Comparison of ENCODE assay signal across 29 cellular contexts in the genomic region with DNA sequence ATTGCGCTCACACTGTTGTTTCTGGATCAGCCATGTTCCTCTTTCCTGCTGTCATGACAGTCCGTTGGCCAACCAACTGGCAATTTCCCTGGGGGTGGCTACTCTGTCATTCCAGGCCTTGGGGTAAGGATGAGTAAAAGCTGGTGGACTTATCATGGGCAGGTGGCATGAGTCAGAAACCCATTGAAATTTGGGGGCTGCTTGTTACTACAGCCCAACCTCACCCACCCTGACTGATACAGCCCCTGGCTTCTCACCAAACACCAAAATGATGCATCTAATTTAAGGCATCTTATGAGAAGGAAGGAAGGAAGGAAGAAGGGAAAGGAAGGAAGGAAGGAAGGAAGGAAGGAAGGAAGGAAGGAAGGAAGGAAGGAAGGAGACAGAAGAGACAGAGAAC. TPM values are rescaled to one million over a fixed set of nuclear protein-coding genes. Genes with fewer than 3 reads are reported as not detected.
DNase-seq lines count a peak whose midpoint lies in the region; ATAC-seq, FAIRE-seq and TF ChIP-seq lines count a peak whose summit lies in the region.
"Had no signal": no experiment of that assay in that cellular context is flagged by ENCODE, and none has a peak within 500 bp of the region (broad histone marks: within the 10 kb centered on the region; RNA-seq: fewer than 3 reads in every experiment).

No MANE protein-coding gene starts in this region.

- no peaks in the 10 kb centered on the region; a peak in 1 of 7 replicates for H3K36me3 Mint-ChIP-seq in H9 (ENCODE audit: insufficient read depth in 1 of 3, low read depth in 3 of 3)
- H3K36me3 Mint-ChIP-seq: CD14-positive monocyte; CD4-positive, CD25-positive, alpha-beta regulatory T cell had no signal

- H3K23me2 ChIP-seq in H9 (ENCODE audit: insufficient read length, low read depth, low read length, poor library complexity, severe bottlenecking): no peaks in the 10 kb centered on the region

- POLR2A ChIA-PET in HEK293 (lab: Yijun Ruan, JAX): no interaction called here

- WGBS in H9 (ENCODE audit: extremely low coverage, insufficient read length, low lambda C conversion rate): no CpG with 5 or more reads among the region's 2 CpGs

- no peaks in the 10 kb centered on the region for H3K9me3 ChIP-seq in H9 (ENCODE audit: control insufficient read depth, low read depth, low read length)
- no peaks in the 10 kb centered on the region for H3K9me3 ChIP-seq in HEK293 (ENCODE audit: control insufficient read depth, insufficient read depth, low read depth, low read length)
- H3K9me3 ChIP-seq: BE2C had no signal

- H3K79me2 ChIP-seq in H9 (ENCODE audit: insufficient read depth, low read length): no peaks in the 10 kb centered on the region

- no peaks in the 10 kb centered on the region for H3K79me1 ChIP-seq in H9 (ENCODE audit: insufficient read depth, low read depth, low read length, poor library complexity, severe bottlenecking)

- H3K9ac ChIP-seq in H9 (ENCODE audit: extremely low read depth, insufficient read length, low read length): no peak overlapping the region
- H3K9ac ChIP-seq: BLaER1 had no signal

- no peak overlapping the region for H2BK12ac ChIP-seq in H9 (ENCODE audit: insufficient read length, low read depth, low read length)

- no peak overlapping the region for H2BK5ac ChIP-seq in H9 (ENCODE audit: insufficient read length, low read length)

- no peak overlapping the region for H2AK5ac ChIP-seq in H9 (ENCODE audit: insufficient read length, low read length)

- H3K4me2 ChIP-seq in H9 (ENCODE audit: insufficient read depth, insufficient read length, low read length): no peak overlapping the region
- H3K4me2 ChIP-seq: BLaER1 had no signal

- no peaks in the 10 kb centered on the region for H3K36me3 ChIP-seq in HEK293 (ENCODE audit: control insufficient read depth in 2 of 2, insufficient read depth in 1 of 2, low read length in 2 of 2)
- H3K36me3 ChIP-seq: BE2C, BLaER1 had no signal

- ATAC-seq in HG03039 (IDR thresholded peaks at IDR 0.05; ENCODE audit: unreplicated experiment): no peak
- no peak for ATAC-seq in GM19452 (IDR thresholded peaks at IDR 0.05; ENCODE audit: unreplicated experiment)
- ATAC-seq: GM12878 had no signal

- H3K4me1 ChIP-seq in H9 (ENCODE audit: insufficient read depth, low read length) (no peaks in the 10 kb centered on the region), HEK293 (ENCODE audit: control insufficient read depth, insufficient read depth, low read length) (no peaks in the 10 kb centered on the region)
- H3K4me1 ChIP-seq: BE2C had no signal

- peaks cover 2% of the 10 kb centered on the region in 2 experiments; a peak in 2 of 4 replicates for H3K4me1 Mint-ChIP-seq in H9
- H3K4me1 Mint-ChIP-seq: CD14-positive monocyte; CD4-positive, alpha-beta memory T cell; CD4-positive, CD25-positive, alpha-beta regulatory T cell; CD8-positive, alpha-beta memory T cell had no signal

- no peaks in the 10 kb centered on the region for H3K27me3 ChIP-seq in H9 (ENCODE audit: insufficient read depth, low read length)
- H3K27me3 ChIP-seq: BLaER1 had no signal

- H4K8ac ChIP-seq in H9 (replicated peaks; ENCODE audit: insufficient read length, low read depth, low read length): no peak overlapping the region

- no peak overlapping the region for H3T11ph ChIP-seq in H9 (ENCODE audit: low read length)

- H3K27me3 Mint-ChIP-seq in H9 (ENCODE audit: low read depth): peaks cover 83% of the 10 kb centered on the region

- CTCF ChIA-PET in HEK293 (lab: Yijun Ruan, JAX): interaction anchor here (0.6 to 2.9 kb wide), 3 partner anchors 10 to 101 kb away, joined by 3 to 9 read pairs (median 6); no protein-coding TSS in a partner anchor

- H4K91ac ChIP-seq in H9 (ENCODE audit: insufficient read length, low read depth, low read length): no peak overlapping the region

- H4K5ac ChIP-seq in H9 (ENCODE audit: insufficient read length, low read depth, low read length): no peak overlapping the region

- H2BK20ac ChIP-seq in H9 (ENCODE audit: low read depth, low read length, poor library complexity, severe bottlenecking): no peak overlapping the region

- peaks cover 15% of the 10 kb centered on the region in 2 experiments; a peak in 4 of 5 replicates for H3K9me3 Mint-ChIP-seq in H9

- no peak overlapping the region for H2BK15ac ChIP-seq in H9 (ENCODE audit: low read depth, low read length)

- TF ChIP-seq CTCF in H9 (conservative IDR thresholded peaks at IDR 0.05): no peak
- TF ChIP-seq CTCF in HEK293 (tag by site-specific recombination; IDR thresholded peaks at IDR 0.05): no peak

- no peak overlapping the region for H3K56ac ChIP-seq in H9 (ENCODE audit: insufficient read length, low read depth, low read length)

- H3K4ac ChIP-seq in H9 (ENCODE audit: low read depth, low read length): no peak overlapping the region

- peak; percentile 48 for FAIRE-seq in urothelium cell line (lab: Jason Lieb, UNC)
- FAIRE-seq: A204.1, GM12878, GM12892, GM18507 had no signal

- no peak overlapping the region for H3K14ac ChIP-seq in H9 (ENCODE audit: insufficient read depth, low read length)

- no peak overlapping the region for H3K4me3 Mint-ChIP-seq in H9
- H3K4me3 Mint-ChIP-seq: CD14-positive monocyte; CD4-positive, alpha-beta memory T cell; CD4-positive, CD25-positive, alpha-beta regulatory T cell; CD8-positive, alpha-beta memory T cell had no signal

- H3K23ac ChIP-seq in H9 (ENCODE audit: insufficient read length, low read depth, low read length): no peak overlapping the region

- H3K27ac ChIP-seq in H9 (ENCODE audit: insufficient read length, low read depth, low read length) (no peak overlapping the region), HEK293 (ENCODE audit: extremely low read depth, low read depth, low read length) (no peak overlapping the region)
- H3K27ac ChIP-seq: BLaER1 had no signal

- H4K20me1 ChIP-seq in H9 (ENCODE audit: control insufficient read depth, insufficient read depth, insufficient read length): no peaks in the 10 kb centered on the region
- H4K20me1 ChIP-seq: BLaER1 had no signal

- H3K4me3 ChIP-seq in HEK293 (ENCODE audit: low read depth, low read length): no peak overlapping the region
- H3K4me3 ChIP-seq: BLaER1, GM12878 had no signal

- no peak overlapping the region for H2BK120ac ChIP-seq in H9 (ENCODE audit: low read depth, low read length, poor library complexity, severe bottlenecking)

- peak overlapping the region in 1 of 3 experiments; percentile 77; a peak in 1 of 7 replicates for H3K27ac Mint-ChIP-seq in H9
- H3K27ac Mint-ChIP-seq: CD14-positive monocyte; CD4-positive, CD25-positive, alpha-beta regulatory T cell; CD8-positive, alpha-beta memory T cell had no signal

- H2AFZ ChIP-seq in H9 (ENCODE audit: low read length): no peak overlapping the region

- peak; percentile 14 for DNase-seq in H9
- peak; percentile 43 for DNase-seq in mesenteric fat pad (ENCODE audit: low spot score)
- no peak for DNase-seq in urothelium cell line (ENCODE audit: low spot score)
- DNase-seq in HuH-7.5 (ENCODE audit: low spot score): no peak
- DNase-seq: 8988T; ACHN; BE2C; C1 segment of cervical spinal cord; CD4-positive, alpha-beta memory T cell; CD4-positive, CD25-positive, alpha-beta regulatory T cell; CD8-positive, alpha-beta memory T cell; COR-L47; DMS 273 treated with DMSO at 0.1 percent for 48 hours; DMS153; DMS79; DND-41; EL; GDM1 had no signal

- H3K18ac ChIP-seq in H9 (ENCODE audit: insufficient read length, low read depth, low read length): no peak overlapping the region

TF ChIP-seq in HEK293, 187 proteins besides CTCF, POLR2A, EP300 and RAD21:
- TF ChIP-seq ZNF544 (tag by site-specific recombination; IDR thresholded peaks at IDR 0.05) (no peak), ZNF366 (tag by site-specific recombination; conservative IDR thresholded peaks at IDR 0.05) (peak; percentile 57; the same call in 1 of the 2 replicates)
TF ChIP-seq in HEK293: peak in this region for 1.

RNA-seq across cellular contexts. Expression of a gene that starts 53.9 kb away (rescaled TPM):
- total RNA-seq in H9 (2021) (0.42 and 0.52 TPM in 2 replicates), mesenteric fat pad (not detected)
- total RNA-seq: A673; CD4-positive, alpha-beta memory T cell; CD4-positive, CD25-positive, alpha-beta regulatory T cell; CD8-positive, alpha-beta memory T cell; G401 had no signal

Comparison
In these comparisons a context has a peak if more than half of its experiments do, and no peak if none do; other contexts are left out.
1. DNase-seq: peak in H9 (single experiment) and mesenteric fat pad (single experiment); none in urothelium cell line (single experiment) and HuH-7.5 (single experiment).